16 cellular contexts compared by ENCODE assay signal in genomic region chr2:204972161-204972560, GRCh38.
A peak's percentile ranks its signal among the peaks of the same experiment; 100 is the strongest.
DNase-seq lines count a peak whose midpoint lies in the region; ATAC-seq, FAIRE-seq and TF ChIP-seq lines count a peak whose summit lies in the region.
"Had no signal": no experiment of that assay in that cellular context is flagged by ENCODE, and none has a peak within 500 bp of the region (broad histone marks: within the 10 kb centered on the region; RNA-seq: fewer than 3 reads in every experiment).

No MANE protein-coding gene starts in this region.

- no peaks in the 10 kb centered on the region for H3K9me3 Mint-ChIP-seq in neural progenitor cell

- no peak overlapping the region for H2BK5ac ChIP-seq in trophoblast cell (ENCODE audit: low read depth, low read length, poor library complexity)

- intact Hi-C loops in left colon (cut with DNase I, micrococcal nuclease), result no loop called here

- no peaks in the 10 kb centered on the region for H3K27me3 Mint-ChIP-seq in T-helper 17 cell
- H3K27me3 Mint-ChIP-seq in neural progenitor cell (ENCODE audit: insufficient read depth, low read depth), result no peaks in the 10 kb centered on the region

- H4K12ac ChIP-seq in trophoblast cell (ENCODE audit: low read depth, low read length), result no peak overlapping the region

- no peak overlapping the region for H3K4me3 ChIP-seq in neural progenitor cell
- H3K4me3 ChIP-seq in WERI-Rb-1 (ENCODE audit: low read depth, low read length), result no peak overlapping the region
- H3K4me3 ChIP-seq in trophoblast cell (ENCODE audit: low read depth, low read length), result no peak overlapping the region
- H3K4me3 ChIP-seq: BLaER1, GM23248 had no signal

- H3K36me3 Mint-ChIP-seq in T-helper 17 cell (ENCODE audit: low read depth) (peaks cover 2% of the 10 kb centered on the region), neural progenitor cell (no peaks in the 10 kb centered on the region)

- peak overlapping the region; percentile 93 for H3K27ac Mint-ChIP-seq in T-helper 17 cell
- H3K27ac Mint-ChIP-seq in neural progenitor cell, result no peak overlapping the region

- H3K4me1 ChIP-seq in neural progenitor cell, result peaks cover 39% of the 10 kb centered on the region
- no peaks in the 10 kb centered on the region for H3K4me1 ChIP-seq in trophoblast cell (ENCODE audit: control insufficient read depth in 1 of 2, insufficient read depth in 2 of 2, low read length in 2 of 2)

- ATAC-seq in T-helper 17 cell (no peak), left colon (no peak)
- ATAC-seq: HCT116 had no signal

- no peak overlapping the region for H2AFZ ChIP-seq in neural progenitor cell (replicated peaks)
- no peak overlapping the region for H2AFZ ChIP-seq in trophoblast cell (ENCODE audit: insufficient read depth, low read length, poor library complexity)
- H2AFZ ChIP-seq: GM23248 had no signal

- H4K20me1 ChIP-seq in neural progenitor cell (ENCODE audit: low read depth), result no peaks in the 10 kb centered on the region
- H4K20me1 ChIP-seq: BLaER1 had no signal

- no peak overlapping the region for H2BK120ac ChIP-seq in trophoblast cell (ENCODE audit: insufficient read depth, low read length, poor library complexity)

- no peak overlapping the region for H4K91ac ChIP-seq in trophoblast cell (ENCODE audit: low read depth, low read length)

- no peaks in the 10 kb centered on the region for H3K79me1 ChIP-seq in trophoblast cell (ENCODE audit: low read length)

- peaks cover 12% of the 10 kb centered on the region for H3F3A ChIP-seq in neural progenitor cell (ENCODE audit: low read depth)

- TF ChIP-seq CTCF in neural progenitor cell (IDR thresholded peaks at IDR 0.05), result no peak
- TF ChIP-seq CTCF in WERI-Rb-1 (IDR thresholded peaks at IDR 0.05; ENCODE audit: low read depth, low read length), result no peak

- H3K27ac ChIP-seq in neural progenitor cell (no peak overlapping the region), WERI-Rb-1 (no peak overlapping the region), trophoblast cell (ENCODE audit: low read depth, low read length) (no peak overlapping the region)
- H3K27ac ChIP-seq: 22Rv1, BLaER1, GM23248, HL-60 had no signal

- H3K4me1 Mint-ChIP-seq in T-helper 17 cell (peaks cover 28% of the 10 kb centered on the region), neural progenitor cell (peaks cover 54% of the 10 kb centered on the region)

- no peaks in the 10 kb centered on the region for H3K9me3 ChIP-seq in T-helper 17 cell (ENCODE audit: control insufficient read depth, low read length, poor library complexity, severe bottlenecking)
- H3K9me3 ChIP-seq in neural progenitor cell (ENCODE audit: low read depth), result no peaks in the 10 kb centered on the region
- no peaks in the 10 kb centered on the region for H3K9me3 ChIP-seq in WERI-Rb-1 (ENCODE audit: severe bottlenecking)
- no peaks in the 10 kb centered on the region for H3K9me3 ChIP-seq in trophoblast cell (ENCODE audit: insufficient read depth, low read depth, low read length)
- H3K9me3 ChIP-seq: BLaER1 had no signal

- DNase-seq in T-helper 17 cell (no peak), neural progenitor cell (ENCODE audit: low spot score) (no peak), left colon (no peak), WERI-Rb-1 (no peak), trophoblast cell (no peak)
- DNase-seq: AML-193, DMS53, GF-D8, GM23248 had no signal

- peak; percentile 37 for FAIRE-seq in A204.1 (lab: Jason Lieb, UNC)
- peak; percentile 89 for FAIRE-seq in islet of Langerhans (lab: Jason Lieb, UNC)
- FAIRE-seq: H54 had no signal

- H3K14ac ChIP-seq in trophoblast cell (ENCODE audit: low read length), result no peak overlapping the region

- no peak overlapping the region for H3K4ac ChIP-seq in trophoblast cell (ENCODE audit: low read depth, low read length)

- no peak overlapping the region for H3K9ac ChIP-seq in neural progenitor cell
- no peak overlapping the region for H3K9ac ChIP-seq in trophoblast cell (ENCODE audit: low read length)
- H3K9ac ChIP-seq: BLaER1, GM23248 had no signal

- no peak overlapping the region for H4K8ac ChIP-seq in trophoblast cell (ENCODE audit: low read depth, low read length)

- H3K36me3 ChIP-seq in neural progenitor cell, result no peaks in the 10 kb centered on the region
- no peaks in the 10 kb centered on the region for H3K36me3 ChIP-seq in WERI-Rb-1
- H3K36me3 ChIP-seq in trophoblast cell (ENCODE audit: control insufficient read depth in 1 of 2, insufficient read depth in 2 of 2, low read length in 2 of 2), result no peaks in the 10 kb centered on the region
- H3K36me3 ChIP-seq: BLaER1 had no signal

- no peak overlapping the region for H3K4me3 Mint-ChIP-seq in T-helper 17 cell
- H3K4me3 Mint-ChIP-seq in neural progenitor cell, result no peak overlapping the region

- H2AK5ac ChIP-seq in trophoblast cell (ENCODE audit: low read length), result no peak overlapping the region

- H2BK12ac ChIP-seq in trophoblast cell (ENCODE audit: low read length), result no peak overlapping the region

- H3K79me2 ChIP-seq in neural progenitor cell (ENCODE audit: low read depth) (no peaks in the 10 kb centered on the region), trophoblast cell (ENCODE audit: control insufficient read depth, insufficient read depth, low read length, poor library complexity) (no peaks in the 10 kb centered on the region)

- no peak overlapping the region for H3K18ac ChIP-seq in trophoblast cell (ENCODE audit: low read length)

- peak overlapping the region; percentile 60 for H3K4me2 ChIP-seq in neural progenitor cell
- H3K4me2 ChIP-seq in trophoblast cell (ENCODE audit: low read length), result no peak overlapping the region
- H3K4me2 ChIP-seq: BLaER1 had no signal

- no peaks in the 10 kb centered on the region for H3K27me3 ChIP-seq in neural progenitor cell
- no peaks in the 10 kb centered on the region for H3K27me3 ChIP-seq in WERI-Rb-1 (ENCODE audit: insufficient read depth, low read depth, severe bottlenecking)
- H3K27me3 ChIP-seq in trophoblast cell (ENCODE audit: insufficient read depth, low read length), result no peaks in the 10 kb centered on the region
- H3K27me3 ChIP-seq: BLaER1 had no signal

- no peak overlapping the region for H3K23ac ChIP-seq in trophoblast cell (ENCODE audit: low read length)
